ENCODE assay signal across 1 cellular context in genomic region chr4:121096174-121096573, GRCh38.
TF ChIP-seq lines count a peak whose summit lies in the region.

No MANE protein-coding gene starts in this region.

TF ChIP-seq in GM23338, 12 proteins besides CTCF, POLR2A, EP300 and RAD21 (continued from another document):
- TF ChIP-seq ZNF462 (CRISPR knock-in tag; IDR thresholded peaks at IDR 0.05), result no peak
- no peak for TF ChIP-seq ETS1 (IDR thresholded peaks at IDR 0.05)
- TF ChIP-seq EZH2phosphoT487 (IDR thresholded peaks at IDR 0.05; ENCODE audit: unreplicated experiment), result no peak
- no peak for TF ChIP-seq POLR2AphosphoS5 (IDR thresholded peaks at IDR 0.05; ENCODE audit: low read depth)
